Comparison of ENCODE assay signal across 1 cellular context in genomic region chr15:40336129-40337122, GRCh38.
TF ChIP-seq lines count a peak whose summit lies in the region.

No MANE protein-coding gene starts in this region.

TF ChIP-seq in H1, 55 proteins besides CTCF, POLR2A, EP300 and RAD21:
- TF ChIP-seq FOSL1 (IDR thresholded peaks at IDR 0.05; ENCODE audit: insufficient read depth, low read depth, low read length) (no peak), ASH2L (IDR thresholded peaks at IDR 0.05; ENCODE audit: low read length) (peak; percentile 39)
